ENCODE assay signal across 1 cellular context in genomic region chr2:204892506-204893255, GRCh38.
A peak's percentile ranks its signal among the peaks of the same experiment; 100 is the strongest.
TF ChIP-seq lines count a peak whose summit lies in the region.

No MANE protein-coding gene starts in this region.

TF ChIP-seq in IMR-90, 13 proteins besides CTCF, POLR2A, EP300 and RAD21:
- TF ChIP-seq NFE2L2 (IDR thresholded peaks at IDR 0.05; ENCODE audit: low read depth, low read length), result no peak
- peak; percentile 42; the same call in 1 of the 2 replicates for TF ChIP-seq CEBPB (IDR thresholded peaks at IDR 0.05; ENCODE audit: low read depth, low read length)
